ENCODE assay signal across 1 cellular context in genomic region chr2:192773044-192773443, GRCh38.
TF ChIP-seq lines count a peak whose summit lies in the region.

No MANE protein-coding gene starts in this region.

TF ChIP-seq in HepG2, 621 proteins besides CTCF, POLR2A, EP300 and RAD21 (continued from another document and continues in another):
- TF ChIP-seq CSRNP2 (CRISPR knock-in tag; conservative IDR thresholded peaks at IDR 0.05; ENCODE audit: low read depth) (no peak), REL (CRISPR knock-in tag; conservative IDR thresholded peaks at IDR 0.05) (no peak), ZNF280B (CRISPR knock-in tag; IDR thresholded peaks at IDR 0.05; ENCODE audit: borderline replicate concordance) (no peak), KLF9 (CRISPR knock-in tag; IDR thresholded peaks at IDR 0.05; ENCODE audit: low read depth) (no peak), PPARG (CRISPR knock-in tag; conservative IDR thresholded peaks at IDR 0.05) (no peak), GMEB1 (CRISPR knock-in tag; IDR thresholded peaks at IDR 0.05; ENCODE audit: borderline replicate concordance) (no peak), TFDP2 (CRISPR knock-in tag; IDR thresholded peaks at IDR 0.05) (no peak), RFXAP (CRISPR knock-in tag; IDR thresholded peaks at IDR 0.05; ENCODE audit: borderline replicate concordance) (no peak), ARID3A (IDR thresholded peaks at IDR 0.05; ENCODE audit: low read depth, low read length) (0 out of 2 replicates have a peak, but pooled peaks have one; percentile 24), ARID5B (CRISPR knock-in tag; IDR thresholded peaks at IDR 0.05) (peak; percentile 95), ZNF225 (CRISPR knock-in tag; IDR thresholded peaks at IDR 0.05) (no peak), KAT7 (CRISPR knock-in tag; IDR thresholded peaks at IDR 0.05; ENCODE audit: borderline replicate concordance) (no peak), HNF4G (IDR thresholded peaks at IDR 0.05; ENCODE audit: borderline replicate concordance, low read depth, low read length) (peak; percentile 68), HNF4G (CRISPR knock-in tag; IDR thresholded peaks at IDR 0.05; ENCODE audit: borderline replicate concordance, low read depth) (peak; percentile 57; the same call in 1 of the 2 replicates), TFAP4 (IDR thresholded peaks at IDR 0.05; ENCODE audit: borderline replicate concordance, low read depth) (no peak), ZNF20 (CRISPR knock-in tag; IDR thresholded peaks at IDR 0.05) (no peak), ZNF790 (CRISPR knock-in tag; IDR thresholded peaks at IDR 0.05; ENCODE audit: borderline replicate concordance) (no peak), DRAP1 (CRISPR knock-in tag; IDR thresholded peaks at IDR 0.05) (no peak), ZNF335 (CRISPR knock-in tag; IDR thresholded peaks at IDR 0.05) (no peak), NFE2L1 (CRISPR knock-in tag; IDR thresholded peaks at IDR 0.05; ENCODE audit: borderline replicate concordance) (no peak), SOX6 (IDR thresholded peaks at IDR 0.05) (no peak), SOX6 (CRISPR knock-in tag; IDR thresholded peaks at IDR 0.05) (peak; percentile 87), MTERF4 (CRISPR knock-in tag; IDR thresholded peaks at IDR 0.05) (no peak), ZFY (CRISPR knock-in tag; IDR thresholded peaks at IDR 0.05) (no peak), ETV5 (CRISPR knock-in tag; IDR thresholded peaks at IDR 0.05; ENCODE audit: borderline replicate concordance) (no peak), PRMT3 (CRISPR knock-in tag; IDR thresholded peaks at IDR 0.05; ENCODE audit: borderline replicate concordance, low read depth) (no peak), PHF5A (CRISPR knock-in tag; IDR thresholded peaks at IDR 0.05; ENCODE audit: low read depth, unreplicated experiment) (no peak), MLXIP (CRISPR knock-in tag; IDR thresholded peaks at IDR 0.05; ENCODE audit: borderline replicate concordance) (no peak), CENPBD1 (CRISPR knock-in tag; IDR thresholded peaks at IDR 0.05; ENCODE audit: borderline replicate concordance, low read depth) (no peak), PHF21A (CRISPR knock-in tag; IDR thresholded peaks at IDR 0.05) (no peak), ZSCAN22 (CRISPR knock-in tag; IDR thresholded peaks at IDR 0.05) (no peak), ZNF83 (CRISPR knock-in tag; IDR thresholded peaks at IDR 0.05; ENCODE audit: borderline replicate concordance) (no peak), SOX13 (IDR thresholded peaks at IDR 0.05) (no peak), SOX13 (CRISPR knock-in tag; conservative IDR thresholded peaks at IDR 0.05 in 1 of 2, IDR thresholded peaks at IDR 0.05 in 1 of 2) (peak in 1 of 2 experiments; percentile 81; a peak in 2 of 4 replicates), HMGXB4 (CRISPR knock-in tag; IDR thresholded peaks at IDR 0.05; ENCODE audit: borderline replicate concordance in 1 of 2, low read depth in 1 of 2) (no peak), ZNF768 (CRISPR knock-in tag; IDR thresholded peaks at IDR 0.05) (no peak), ATAD3A (CRISPR knock-in tag; IDR thresholded peaks at IDR 0.05) (no peak), HBP1 (CRISPR knock-in tag; IDR thresholded peaks at IDR 0.05; ENCODE audit: low read depth) (no peak)
